ENCODE assay signal across 32 cellular contexts in the genomic region with DNA sequence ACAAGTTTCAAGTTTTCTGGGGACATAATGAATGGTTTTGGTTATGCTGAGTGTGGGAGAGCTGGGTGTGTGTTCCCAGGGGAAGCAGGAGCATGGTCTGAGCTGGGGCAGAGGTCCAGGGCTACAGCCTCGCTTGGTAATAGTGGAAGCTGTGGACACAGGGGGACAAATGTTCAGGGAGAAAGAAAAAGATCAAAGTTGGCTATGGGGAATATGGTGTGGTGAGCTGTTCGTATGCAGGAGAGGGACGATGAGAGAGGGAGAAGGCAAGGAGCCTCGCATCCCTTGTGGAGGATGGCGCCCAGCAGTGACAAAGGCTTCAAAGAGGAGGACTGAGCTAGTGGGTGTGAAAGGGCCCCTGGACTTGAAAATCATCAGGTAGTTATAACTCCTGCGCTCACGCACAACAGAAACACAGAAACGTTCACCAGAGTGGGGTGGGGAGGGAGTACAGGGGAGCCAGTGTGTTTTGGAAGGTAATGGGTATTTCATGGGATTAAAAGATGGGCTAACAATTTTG.
"Had no signal": no experiment of that assay in that cellular context is flagged by ENCODE, and none has a peak within 500 bp of the region (broad histone marks: within the 10 kb centered on the region; RNA-seq: fewer than 3 reads in every experiment).

No MANE protein-coding gene starts in this region.

- DNase-seq: activated B cell treated with CpG ODN at 0.5 μM for 24 hours; activated CD4-positive, alpha-beta T cell treated with anti-CD3 and anti-CD28 coated beads for 48 hours; activated CD4-positive, alpha-beta T cell treated with anti-CD3 and anti-CD28 coated beads, Interleukin-2, amount 50 U/mL, for 1 hour; activated CD4-positive, alpha-beta T cell treated with anti-CD3 and anti-CD28 coated beads, Interleukin-2, amount 50 U/mL, for 48 hours; activated CD8-positive, alpha-beta memory T cell treated with anti-CD3 and anti-CD28 coated beads for 24 hours; activated CD8-positive, alpha-beta memory T cell treated with anti-CD3 and anti-CD28 coated beads, Interleukin-2, amount 50 U/mL, for 48 hours; activated CD8-positive, alpha-beta T cell treated with anti-CD3 and anti-CD28 coated beads for 36 hours; activated effector memory CD4-positive, alpha-beta T cell treated with Interleukin-2 at 50 U/mL for 16 hours; activated gamma-delta T cell treated with Interleukin-2 at 50 U/mL for 16 hours; activated naive CD4-positive, alpha-beta T cell treated with anti-CD3 and anti-CD28 coated beads, Interleukin-2, amount 50 U/mL, for 16 hours; activated naive CD4-positive, alpha-beta T cell treated with Interleukin-2 at 50 U/mL for 16 hours; activated naive CD8-positive, alpha-beta T cell treated with anti-CD3 and anti-CD28 coated beads for 36 hours; activated naive CD8-positive, alpha-beta T cell treated with anti-CD3 and anti-CD28 coated beads, Interleukin-2, amount 50 U/mL, for 24 hours; activated T-cell treated with anti-CD3 and anti-CD28 coated beads for 4 hours; activated T-cell treated with anti-CD3 and anti-CD28 coated beads, Interleukin-2, amount 50 U/mL, for 4 hours; central memory CD4-positive, alpha-beta T cell; cerebellar nuclear complex; colonic mucosa; effector CD8-positive, alpha-beta T cell; foreskin fibroblast; T-helper 1 cell; T-helper 17 cell; T1000; WERI-Rb-1 had no signal

- H3K27me3 Mint-ChIP-seq: activated CD8-positive, alpha-beta T cell treated with anti-CD3 and anti-CD28 coated beads for 36 hours had no signal

- H3K27ac ChIP-seq: ascending aorta, breast epithelium, cardiac muscle cell, colonic mucosa, epithelial cell of prostate, WERI-Rb-1 had no signal

- H3K4me3 ChIP-seq: ascending aorta, breast epithelium, cardiac muscle cell, colonic mucosa had no signal

- H3K4me1 Mint-ChIP-seq: activated B cell treated with CpG ODN at 0.5 μM for 24 hours; activated T-helper 17 cell treated with anti-CD3 and anti-CD28 coated beads, Interleukin-2, amount 50 U/mL, for 72 hours; brain had no signal

- H3K36me3 Mint-ChIP-seq: activated naive CD8-positive, alpha-beta T cell treated with anti-CD3 and anti-CD28 coated beads for 36 hours; brain had no signal

- H3K9me3 ChIP-seq: ascending aorta, breast epithelium, colonic mucosa had no signal

- H3K36me3 ChIP-seq: ascending aorta, breast epithelium, cardiac muscle cell, colonic mucosa, WERI-Rb-1 had no signal

- H3K4me3 Mint-ChIP-seq: activated B cell treated with CpG ODN at 0.5 μM for 24 hours; activated CD8-positive, alpha-beta T cell treated with anti-CD3 and anti-CD28 coated beads for 36 hours; activated naive CD8-positive, alpha-beta T cell treated with anti-CD3 and anti-CD28 coated beads for 36 hours; activated naive CD8-positive, alpha-beta T cell treated with anti-CD3 and anti-CD28 coated beads, Interleukin-2, amount 50 U/mL, for 24 hours; activated T-cell treated with anti-CD3 and anti-CD28 coated beads, Interleukin-2, amount 50 U/mL, for 4 hours; activated T-helper 17 cell treated with anti-CD3 and anti-CD28 coated beads, Interleukin-2, amount 50 U/mL, for 72 hours; brain; T-helper 17 cell; T-helper 2 cell treated with Interferon-gamma antibody and Interleukin-4, amounts not matched to agents 5 μg/mL and 100 μg/mL, for 36 hours had no signal

- H3K27me3 ChIP-seq: ascending aorta, breast epithelium, cardiac muscle cell, colonic mucosa had no signal

- H3K9me3 Mint-ChIP-seq: activated B cell treated with CpG ODN at 0.5 μM for 24 hours; activated CD8-positive, alpha-beta T cell treated with anti-CD3 and anti-CD28 coated beads for 36 hours; activated naive CD8-positive, alpha-beta T cell treated with anti-CD3 and anti-CD28 coated beads for 36 hours; activated naive CD8-positive, alpha-beta T cell treated with anti-CD3 and anti-CD28 coated beads, Interleukin-2, amount 50 U/mL, for 24 hours; activated T-cell treated with anti-CD3 and anti-CD28 coated beads, Interleukin-2, amount 50 U/mL, for 4 hours; activated T-helper 17 cell treated with anti-CD3 and anti-CD28 coated beads, Interleukin-2, amount 50 U/mL, for 72 hours; brain; T-helper 2 cell treated with Interferon-gamma antibody and Interleukin-4, amounts not matched to agents 5 μg/mL and 100 μg/mL, for 36 hours had no signal

- ATAC-seq: activated CD4-positive, CD25-positive, alpha-beta regulatory T cell treated with anti-CD3 and anti-CD28 coated beads, Interleukin-2, amount 50 U/mL, for 24 hours; activated CD8-positive, alpha-beta T cell treated with anti-CD3 and anti-CD28 coated beads for 36 hours; activated naive CD8-positive, alpha-beta T cell treated with anti-CD3 and anti-CD28 coated beads, Interleukin-2, amount 50 U/mL, for 24 hours; activated T-cell treated with anti-CD3 and anti-CD28 coated beads, Interleukin-2, amount 50 U/mL, for 4 hours; activated T-helper 17 cell treated with anti-CD3 and anti-CD28 coated beads, Interleukin-2, amount 50 U/mL, for 72 hours; T-helper 17 cell had no signal

- H3K27ac Mint-ChIP-seq: activated B cell treated with CpG ODN at 0.5 μM for 24 hours; activated CD8-positive, alpha-beta T cell treated with anti-CD3 and anti-CD28 coated beads for 36 hours; activated naive CD8-positive, alpha-beta T cell treated with anti-CD3 and anti-CD28 coated beads for 36 hours; activated naive CD8-positive, alpha-beta T cell treated with anti-CD3 and anti-CD28 coated beads, Interleukin-2, amount 50 U/mL, for 24 hours; activated T-helper 17 cell treated with anti-CD3 and anti-CD28 coated beads, Interleukin-2, amount 50 U/mL, for 72 hours; T-helper 17 cell; T-helper 2 cell treated with Interferon-gamma antibody and Interleukin-4, amounts not matched to agents 5 μg/mL and 100 μg/mL, for 36 hours had no signal

- H3K4me1 ChIP-seq: ascending aorta, breast epithelium, colonic mucosa had no signal
